In genomic region chr14:30698463-30698862, GRCh38 we compare ENCODE assay signal across 25 cellular contexts.
DNase-seq lines count a peak whose midpoint lies in the region; ATAC-seq, FAIRE-seq and TF ChIP-seq lines count a peak whose summit lies in the region.
"Had no signal": no experiment of that assay in that cellular context is flagged by ENCODE, and none has a peak within 500 bp of the region (broad histone marks: within the 10 kb centered on the region; RNA-seq: fewer than 3 reads in every experiment).

No MANE protein-coding gene starts in this region.

- intact Hi-C loops in HepG2 (cut with micrococcal nuclease; ENCODE audit: unreplicated experiment) (no loop called here), right lobe of liver (cut with DNase I) (no loop called here), left colon (cut with DNase I, micrococcal nuclease) (no loop called here), head of caudate nucleus (cut with DNase I) (no loop called here)

- ATAC-seq in HepG2, result peak; percentile 32
- ATAC-seq in right lobe of liver, result no peak
- peak; percentile 90 for ATAC-seq in left colon
- ATAC-seq: K562, Panc1 had no signal

- WGBS in HepG2 (ENCODE audit: low lambda C conversion rate), result 95% methylated on average over 5 of the region's 5 CpGs
- 93% methylated on average over 5 of the region's 5 CpGs for WGBS in right lobe of liver (ENCODE audit: insufficient coverage, low coverage, low lambda C conversion rate, missing lambda C conversion rate)

- no peak for TF ChIP-seq RAD21 in HepG2 (CRISPR knock-in tag; IDR thresholded peaks at IDR 0.05)

- H2AFZ ChIP-seq in HepG2 (ENCODE audit: low read length), result no peak overlapping the region

- no peak for FAIRE-seq in HepG2 (lab: Jason Lieb, UNC)
- FAIRE-seq: GM18507 had no signal

- peaks cover 30 to 77% of the 10 kb centered on the region in 2 experiments for H3K36me3 ChIP-seq in HepG2 (replicated peaks in 1 of 2; ENCODE audit: control insufficient read depth in 1 of 2, insufficient read depth in 2 of 2, low read length in 2 of 2)
- peaks cover 0 to 9% (median 0%) of the 10 kb centered on the region in 4 donors for H3K36me3 ChIP-seq in right lobe of liver

- H3K79me2 ChIP-seq in HepG2 (ENCODE audit: insufficient read depth, low read length), result no peaks in the 10 kb centered on the region

- no peak overlapping the region for H3K9ac ChIP-seq in HepG2 (ENCODE audit: insufficient read depth, low read depth, low read length)

- H3K4me3 ChIP-seq in HepG2 (replicated peaks in 1 of 3; ENCODE audit: insufficient read depth in 1 of 3, low read depth in 2 of 3, low read length in 3 of 3) (no peak overlapping the region), right lobe of liver (no peak overlapping the region)
- H3K4me3 ChIP-seq: K562 had no signal

- H3K27ac ChIP-seq in HepG2 (ENCODE audit: extremely low read length, insufficient read depth, low read length) (no peak overlapping the region), right lobe of liver (no peak overlapping the region)
- H3K27ac ChIP-seq: 22Rv1, RWPE1 had no signal

- TF ChIP-seq EP300 in HepG2 (IDR thresholded peaks at IDR 0.05; ENCODE audit: low read depth in 2 of 2, low read length in 2 of 2), result no peak
- TF ChIP-seq EP300 in HepG2 (CRISPR knock-in tag; IDR thresholded peaks at IDR 0.05; ENCODE audit: borderline replicate concordance), result no peak

- TF ChIP-seq CTCF in HepG2 (CRISPR knock-in tag; IDR thresholded peaks at IDR 0.05) (no peak), right lobe of liver (IDR thresholded peaks at IDR 0.05) (no peak)

- no TSS peak for BruUV-seq in HepG2 (replicated peaks; lab: Mats Ljungman, UMichigan)

- H3K4me2 ChIP-seq in HepG2 (ENCODE audit: low read depth, low read length), result no peak overlapping the region

- H3K27me3 ChIP-seq in HepG2 (ENCODE audit: control insufficient read depth in 1 of 2, insufficient read depth in 2 of 2, low read length in 2 of 2) (no peaks in the 10 kb centered on the region), right lobe of liver (no peaks in the 10 kb centered on the region)
- H3K27me3 ChIP-seq: BE2C had no signal

- TF ChIP-seq POLR2A in HepG2 (IDR thresholded peaks at IDR 0.05; ENCODE audit: insufficient read depth in 1 of 2, low read depth in 2 of 2, low read length in 2 of 2) (no peak), right lobe of liver (IDR thresholded peaks at IDR 0.05) (no peak)

- H4K20me1 ChIP-seq in HepG2 (ENCODE audit: insufficient read depth, low read length), result no peaks in the 10 kb centered on the region

- no peaks in the 10 kb centered on the region for H3K4me1 ChIP-seq in HepG2 (ENCODE audit: insufficient read depth, low read length)
- H3K4me1 ChIP-seq in right lobe of liver, result no peaks in the 10 kb centered on the region
- H3K4me1 ChIP-seq: BE2C had no signal

- DNase-seq in HepG2 (ENCODE audit: low spot score) (no peak), right lobe of liver (no peak), left colon (peak in 1 of 2 donors; percentile 9), renal cortical epithelial cell (ENCODE audit: low read depth) (peak; percentile 40), mesenteric fat pad (ENCODE audit: low spot score) (no peak), head of caudate nucleus (no peak)
- DNase-seq in NK-92 treated with Interleukin-12 subunit alpha and Interleukin-12 subunit beta, amount 100 ng/mL, for 24 hours (lab: John Stamatoyannopoulos, UW), result no peak
- DNase-seq: BE2C; CD4-positive, CD25-positive, alpha-beta regulatory T cell; DMS153; DND-41; H7; Kasumi-1; NCI-H1105 treated with DMSO at 0.1 percent for 48 hours; NCI-H146; NCI-H1930; NCI-H2107; NCI-H446 treated with DMSO at 0.1 percent for 48 hours; NCI-H526; SHP77 had no signal

- in situ Hi-C loops in HepG2 (cut with HindIII; ENCODE audit: extremely low pct_ligation_motif_present, low pct_unique_long_range_greater_than_20kb), result no loop called here

- POLR2A ChIA-PET in HepG2 (lab: Yijun Ruan, JAX), result interaction anchor here (1.0 kb wide), 1 partner anchor 76 kb away, joined by 4 read pairs; no protein-coding TSS in a partner anchor

- H3K9me3 ChIP-seq in HepG2 (ENCODE audit: low read length) (no peaks in the 10 kb centered on the region), right lobe of liver (no peaks in the 10 kb centered on the region)
- H3K9me3 ChIP-seq: BE2C had no signal

- CTCF ChIA-PET in HepG2 (lab: Yijun Ruan, JAX; ENCODE audit: low intra/inter-chr PET ratio, low total read pairs), result no interaction called here

TF ChIP-seq in HepG2, 621 proteins besides CTCF, POLR2A, EP300 and RAD21:
- TF ChIP-seq RBM22 (optimal IDR thresholded peaks at IDR 0.05; ENCODE audit: low read length) (peak; percentile 62), BRD4 (CRISPR knock-in tag; IDR thresholded peaks at IDR 0.05) (no peak), ZNF251 (CRISPR knock-in tag; IDR thresholded peaks at IDR 0.05) (no peak), ERF (CRISPR knock-in tag; IDR thresholded peaks at IDR 0.05) (no peak), ATF1 (CRISPR knock-in tag; IDR thresholded peaks at IDR 0.05) (no peak)

Comparison
In these comparisons a context has a peak if more than half of its experiments do, and no peak if none do; other contexts are left out.
1. ATAC-seq: peak in HepG2 (single experiment) and left colon (single experiment); none in right lobe of liver (0 of 4).